Comparison of ENCODE assay signal across 8 cellular contexts in the genomic region with DNA sequence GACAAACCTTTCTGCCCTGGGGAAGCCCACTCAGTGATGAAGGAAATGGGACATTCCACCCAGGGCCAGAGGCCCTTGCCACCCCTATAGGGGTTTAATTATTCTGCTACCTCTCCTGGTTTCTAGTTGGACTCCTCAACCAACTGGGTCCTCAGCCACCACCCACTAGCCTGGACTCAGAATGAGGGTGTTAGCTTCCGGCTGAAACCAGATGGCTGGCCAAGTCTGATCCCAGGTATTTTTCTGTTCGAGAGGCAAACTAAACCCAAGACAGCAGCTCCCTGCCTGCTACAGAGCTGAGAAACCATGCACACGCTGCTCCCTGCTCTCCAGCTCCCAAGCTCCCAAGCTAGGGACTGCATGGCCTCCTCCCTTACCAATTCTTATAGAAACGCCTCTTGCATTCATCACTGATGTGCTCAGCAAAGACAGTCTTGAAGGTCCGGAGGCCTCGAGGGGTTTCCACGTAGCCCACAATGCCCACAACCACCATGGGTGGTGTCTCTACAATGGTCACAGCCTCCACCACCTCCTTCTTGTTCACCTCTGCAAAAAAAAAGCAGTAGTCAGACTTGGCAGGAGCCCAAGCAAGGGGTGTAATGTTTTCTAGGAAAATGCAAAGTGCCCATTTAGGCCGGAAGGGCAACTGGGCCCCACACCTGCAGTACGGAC. TPM values are rescaled to one million over a fixed set of nuclear protein-coding genes. Genes with fewer than 3 reads are reported as not detected.
DNase-seq lines count a peak whose midpoint lies in the region; ATAC-seq and TF ChIP-seq lines count a peak whose summit lies in the region.

No MANE protein-coding gene starts in this region.

- DNase-seq in PC-9 (peak; percentile 48 to 52), sciatic nerve (ENCODE audit: low spot score) (no peak), NCI-H226 (no peak)
- no peak for DNase-seq in effector CD8-positive, alpha-beta T cell (lab: John Stamatoyannopoulos, UW)

- ATAC-seq in HG02759 (IDR thresholded peaks at IDR 0.05; ENCODE audit: unreplicated experiment) (no peak), sciatic nerve (no peak)

- POLR2A ChIA-PET in PC-9 (lab: Charles Lee; ENCODE audit: unreplicated experiment) = interaction anchor here (0.5 to 0.7 kb wide), 8 partner anchors 23 to 203 kb away, joined by 3 to 36 read pairs (median 4); partner anchors contain the start of gene ATF4

- H3K4me2 ChIP-seq in PC-9 = peak overlapping the region; percentile 100
- H3K4me2 ChIP-seq in neural cell (ENCODE audit: low read length) = no peak overlapping the region

- H2AFZ ChIP-seq in PC-9 = no peak overlapping the region
- no peak overlapping the region for H2AFZ ChIP-seq in neural cell (ENCODE audit: low read depth, low read length)

- no peak for TF ChIP-seq CTCF in GM12875 (IDR thresholded peaks at IDR 0.05; ENCODE audit: borderline replicate concordance, insufficient read depth, low read depth, low read length)
- no peak for TF ChIP-seq CTCF in PC-9 (conservative IDR thresholded peaks at IDR 0.05)
- no peak for TF ChIP-seq CTCF in neural cell (IDR thresholded peaks at IDR 0.05; ENCODE audit: poor library complexity, severe bottlenecking)

- H3K36me3 ChIP-seq in PC-9 (ENCODE audit: low read depth) = peaks cover 63% of the 10 kb centered on the region
- peaks cover 8% of the 10 kb centered on the region for H3K36me3 ChIP-seq in neural cell (ENCODE audit: insufficient read depth, low read length)

- BruUV-seq in PC-9 (replicated peaks; lab: Mats Ljungman, UMichigan) = no TSS peak

- peak overlapping the region; percentile 99 for H3K9ac ChIP-seq in neural cell (ENCODE audit: low read length)

- H3K4me1 ChIP-seq in PC-9 (replicated peaks; ENCODE audit: insufficient read depth) = peaks cover 34% of the 10 kb centered on the region

- H3F3A ChIP-seq in PC-9 (ENCODE audit: insufficient read depth, low read depth) = peaks cover 89% of the 10 kb centered on the region
- H3F3A ChIP-seq in neural cell (ENCODE audit: insufficient read depth, low read length, poor library complexity, severe bottlenecking) = no peaks in the 10 kb centered on the region

- H3K4me3 ChIP-seq in GM12875 (ENCODE audit: low read depth, low read length) (peak overlapping the region; percentile 71), PC-9 (peak overlapping the region; percentile 94), neural cell (ENCODE audit: low read length) (peak overlapping the region; percentile 82)

- H4K20me1 ChIP-seq in PC-9 (ENCODE audit: insufficient read depth) = peaks cover 67% of the 10 kb centered on the region
- peaks cover 17% of the 10 kb centered on the region for H4K20me1 ChIP-seq in neural cell (ENCODE audit: insufficient read depth)

- no peaks in the 10 kb centered on the region for H3K27me3 ChIP-seq in PC-9 (ENCODE audit: insufficient read depth, low read depth)
- no peaks in the 10 kb centered on the region for H3K27me3 ChIP-seq in neural cell (ENCODE audit: insufficient read depth, low read depth, low read length)

- H3K4me3 Mint-ChIP-seq in dendritic cell treated with granulocyte-macrophage colony-stimulating factor and Interleukin-4, amounts not matched to agents 40 ng/mL and 50 ng/mL, for 4 days = peak overlapping the region; percentile 56

- CTCF ChIA-PET in PC-9 (lab: Charles Lee) = interaction anchor here (0.5 to 1.9 kb wide), 6 partner anchors 34 to 212 kb away, joined by 3 to 11 read pairs (median 4); no protein-coding TSS in a partner anchor

- TF ChIP-seq RAD21 in neural cell (conservative IDR thresholded peaks at IDR 0.05) = no peak

- intact Hi-C loops in PC-9 (cut with micrococcal nuclease; ENCODE audit: unreplicated experiment) = loop anchor here (2.0 to 5.0 kb wide), 3 partner anchors 165 to 550 kb away; partner anchors contain the start of gene CBX7
- intact Hi-C loops in dendritic cell treated with granulocyte-macrophage colony-stimulating factor and Interleukin-4, amounts not matched to agents 40 ng/mL and 50 ng/mL, for 4 days (cut with micrococcal nuclease) = loop anchor here (10.0 kb wide), 1 partner anchor 208 kb away; the partner anchor contains the start of gene ATF4
- intact Hi-C loops in sciatic nerve (cut with DNase I) = loop anchor here (10.0 kb wide), 1 partner anchor 452 kb away; no protein-coding TSS in a partner anchor

- peaks cover 67% of the 10 kb centered on the region for H3K4me1 Mint-ChIP-seq in dendritic cell treated with granulocyte-macrophage colony-stimulating factor and Interleukin-4, amounts not matched to agents 40 ng/mL and 50 ng/mL, for 4 days (ENCODE audit: low read depth)

- H3K27me3 Mint-ChIP-seq in dendritic cell treated with granulocyte-macrophage colony-stimulating factor and Interleukin-4, amounts not matched to agents 40 ng/mL and 50 ng/mL, for 4 days = no peaks in the 10 kb centered on the region

- H3K27ac ChIP-seq in PC-9 (peak overlapping the region; percentile 98), neural cell (ENCODE audit: low read length) (no peak overlapping the region)

- no peaks in the 10 kb centered on the region for H3K9me2 ChIP-seq in PC-9 (ENCODE audit: insufficient read depth)
- H3K9me2 ChIP-seq in neural cell (ENCODE audit: insufficient read depth, low read length) = no peaks in the 10 kb centered on the region

- no peaks in the 10 kb centered on the region for H3K9me3 Mint-ChIP-seq in dendritic cell treated with granulocyte-macrophage colony-stimulating factor and Interleukin-4, amounts not matched to agents 40 ng/mL and 50 ng/mL, for 4 days

- no peaks in the 10 kb centered on the region for H3K9me3 ChIP-seq in PC-9 (ENCODE audit: insufficient read depth, low read depth)
- no peaks in the 10 kb centered on the region for H3K9me3 ChIP-seq in neural cell (ENCODE audit: low read length)

- no peak for TF ChIP-seq EP300 in neural cell (conservative IDR thresholded peaks at IDR 0.05; ENCODE audit: poor library complexity, severe bottlenecking)

- peaks cover 82% of the 10 kb centered on the region for H3K36me3 Mint-ChIP-seq in dendritic cell treated with granulocyte-macrophage colony-stimulating factor and Interleukin-4, amounts not matched to agents 40 ng/mL and 50 ng/mL, for 4 days (ENCODE audit: low read depth)

- H3K79me2 ChIP-seq in PC-9 (ENCODE audit: low read depth) (peaks cover 63% of the 10 kb centered on the region), neural cell (replicated peaks; ENCODE audit: insufficient read depth, low read length) (peaks cover 27% of the 10 kb centered on the region)

- peak overlapping the region; percentile 11 for H3K27ac Mint-ChIP-seq in dendritic cell treated with granulocyte-macrophage colony-stimulating factor and Interleukin-4, amounts not matched to agents 40 ng/mL and 50 ng/mL, for 4 days

TF ChIP-seq in neural cell, 6 proteins besides CTCF, POLR2A, EP300 and RAD21:
- no peak for TF ChIP-seq REST (IDR thresholded peaks at IDR 0.05; ENCODE audit: borderline replicate concordance)
- no peak for TF ChIP-seq POLR2AphosphoS5 (IDR thresholded peaks at IDR 0.05)
- TF ChIP-seq MXI1 (conservative IDR thresholded peaks at IDR 0.05; ENCODE audit: poor library complexity, severe bottlenecking) = no peak
- TF ChIP-seq TAF1 (IDR thresholded peaks at IDR 0.05; ENCODE audit: low read depth) = no peak
- TF ChIP-seq EZH2 (IDR thresholded peaks at IDR 0.05; ENCODE audit: borderline replicate concordance, insufficient read depth, low read length, poor library complexity, severe bottlenecking) = no peak
- TF ChIP-seq SMC3 (conservative IDR thresholded peaks at IDR 0.05; ENCODE audit: poor library complexity) = no peak

RNA-seq across cellular contexts. Expression of gene RPL3, which starts 2.2 kb away (rescaled TPM):
- total RNA-seq in PC-9 (2021) (1,699 and 2,252 TPM in 2 replicates), sciatic nerve (1,341 TPM)
- polyA plus RNA-seq in neural cell = 1,527 and 1,646 TPM in 2 replicates
- 1,279 and 1,307 TPM in 2 replicates for polyA minus RNA-seq in neural cell

RNA-seq across cellular contexts. Expression of gene SYNGR1, which starts 32.6 kb away (rescaled TPM):
- total RNA-seq in PC-9 (2021) = 12.0 and 19.1 TPM in 2 replicates
- 68.4 and 85.4 TPM in 2 replicates for polyA plus RNA-seq in neural cell
- polyA minus RNA-seq in neural cell = 88.6 and 92.4 TPM in 2 replicates
- total RNA-seq in sciatic nerve = 52.9 TPM

Comparison
In these comparisons a context has a peak if more than half of its experiments do, and no peak if none do; other contexts are left out.
1. DNase-seq: peak in PC-9 (2 of 2); none in sciatic nerve (single experiment), NCI-H226 (single experiment) and effector CD8-positive, alpha-beta T cell (single experiment).
2. Peak in every context shown above with its lines, with median percentiles within 50 percentile points of each other: H3K4me3 ChIP-seq.